8 cellular contexts compared by ENCODE assay signal in the genomic region with DNA sequence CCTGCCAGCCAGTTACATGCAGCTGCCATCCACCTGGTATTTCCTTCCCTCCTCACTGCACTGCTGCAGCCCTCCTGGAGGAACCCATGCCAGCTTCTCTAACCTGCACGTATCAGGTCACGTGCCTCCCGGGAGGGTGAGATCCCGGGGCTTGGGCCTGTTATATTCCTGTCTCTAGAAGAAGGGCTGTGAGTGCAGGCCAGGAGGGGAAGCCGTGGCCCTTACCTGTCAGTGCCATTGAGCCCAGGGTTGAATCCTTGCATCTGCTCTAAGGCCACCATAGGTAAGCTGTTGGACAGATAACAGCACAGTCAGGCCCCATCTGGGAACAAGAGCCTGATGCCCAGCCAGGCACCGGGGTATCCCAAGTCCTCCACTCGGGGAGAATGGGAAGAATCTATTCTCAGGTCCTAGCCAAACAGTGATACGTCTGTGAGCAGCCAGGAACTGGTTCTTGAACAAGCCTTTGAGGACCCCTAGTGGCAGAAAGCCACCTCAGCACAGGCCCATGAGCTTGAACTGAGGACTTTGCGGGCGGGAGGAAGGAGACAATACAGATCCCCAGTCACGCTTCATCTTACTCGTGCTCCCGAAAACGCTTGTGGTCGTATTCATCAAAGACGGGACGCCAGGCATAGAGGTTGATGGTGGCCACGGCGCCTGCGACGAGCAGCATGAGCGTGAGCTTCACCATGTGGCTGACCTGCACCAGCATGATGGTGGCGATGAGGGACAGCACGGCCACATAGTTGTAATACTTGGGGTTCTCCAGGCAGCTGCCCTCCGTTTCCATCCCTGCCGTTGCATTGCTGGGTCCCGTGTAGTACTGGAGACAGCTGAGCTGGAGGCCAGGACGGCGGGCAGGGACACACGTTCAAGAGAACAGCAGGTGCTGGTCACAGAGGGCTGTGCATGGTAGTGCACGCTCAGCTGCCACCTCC. TPM values are rescaled to one million over a fixed set of nuclear protein-coding genes. Genes with fewer than 3 reads are reported as not detected.
DNase-seq lines count a peak whose midpoint lies in the region; ATAC-seq and TF ChIP-seq lines count a peak whose summit lies in the region.

No MANE protein-coding gene starts in this region.

- peaks cover 0 to 22% (median 4%) of the 10 kb centered on the region in 3 donors for H3K4me1 Mint-ChIP-seq in T-cell

- no TSS peak for BruUV-seq in HCT116 (replicated peaks; lab: Mats Ljungman, UMichigan)

- no peak overlapping the region for H3K27ac Mint-ChIP-seq in T-cell

- peak; percentile 94 for TF ChIP-seq RAD21 in HCT116 (IDR thresholded peaks at IDR 0.05; ENCODE audit: low read depth)

- peak; percentile 77 to 92 (median 91) for TF ChIP-seq CTCF in HCT116 (IDR thresholded peaks at IDR 0.05 in 2 of 3, conservative IDR thresholded peaks at IDR 0.05 in 1 of 3; ENCODE audit: borderline replicate concordance in 1 of 3, insufficient read depth in 1 of 3, low read depth in 2 of 3, low read length in 2 of 3)
- peak; percentile 83 to 95 (median 92) for TF ChIP-seq CTCF in adrenal gland (IDR thresholded peaks at IDR 0.05)
- TF ChIP-seq CTCF in left ventricle myocardium inferior (IDR thresholded peaks at IDR 0.05; ENCODE audit: borderline replicate concordance) = peak; percentile 95

- H3K79me2 ChIP-seq in HCT116 (ENCODE audit: insufficient read depth, low read length) = no peaks in the 10 kb centered on the region

- no peak overlapping the region for H2AFZ ChIP-seq in HCT116 (ENCODE audit: low read depth, low read length, poor library complexity, severe bottlenecking)

- TF ChIP-seq POLR2A in HCT116 (IDR thresholded peaks at IDR 0.05; ENCODE audit: borderline replicate concordance, extremely low read depth, insufficient read depth, insufficient read length) = no peak
- TF ChIP-seq POLR2A in adrenal gland (IDR thresholded peaks at IDR 0.05) = no peak

- ATAC-seq in HCT116 = peak; percentile 87
- ATAC-seq in T-cell (replicated peaks in 1 of 4) = peak; percentile 85 to 94 (median 92)
- ATAC-seq in GM21423 (IDR thresholded peaks at IDR 0.05; ENCODE audit: unreplicated experiment) = no peak

- RAD21 ChIA-PET in HCT116 (lab: Charles Lee; ENCODE audit: low non-redundant PET in 1 of 2, low total read pairs in 2 of 2, uncharacterized antibody in 2 of 2, unreplicated experiment in 2 of 2) = interaction anchor here (0.6 to 1.6 kb wide), 5 partner anchors 34 to 420 kb away, joined by 3 to 6 read pairs (median 3); a partner anchor contains a TSS

- no peaks in the 10 kb centered on the region for H4K20me1 ChIP-seq in HCT116 (ENCODE audit: insufficient read depth)

- H3K27ac ChIP-seq in HCT116 (ENCODE audit: low read depth, low read length) (no peak overlapping the region), adrenal gland (no peak overlapping the region), left ventricle myocardium inferior (replicated peaks) (no peak overlapping the region)

- POLR2A ChIA-PET in HCT116 (lab: Charles Lee) (interaction anchor here (0.6 kb wide), 1 partner anchor 406 kb away, joined by 3 read pairs; no protein-coding TSS in a partner anchor), T-cell (lab: Charles Lee) (no interaction called here)

- intact Hi-C loops in HCT116 (cut with micrococcal nuclease) (loop anchor here (1.0 to 5.0 kb wide), 3 partner anchors 370 to 417 kb away; no protein-coding TSS in a partner anchor), adrenal gland (cut with DNase I) (loop anchor here (2.0 to 5.0 kb wide), 2 partner anchors 415 kb away; no protein-coding TSS in a partner anchor), left ventricle myocardium inferior (cut with micrococcal nuclease) (loop anchor here (5.0 kb wide), 1 partner anchor 420 kb away; no protein-coding TSS in a partner anchor)

- 25 to 34% (median 33%) methylated on average over 17 to 31 of the region's 31 CpGs for WGBS in adrenal gland, 4 donors

- no peak overlapping the region for H3K9ac ChIP-seq in HCT116 (ENCODE audit: low read length)

- no peak overlapping the region for H3K4me3 ChIP-seq in HCT116 (replicated peaks in 1 of 2; ENCODE audit: low read depth in 1 of 2, low read length in 2 of 2)
- H3K4me3 ChIP-seq in adrenal gland = no peak overlapping the region
- H3K4me3 ChIP-seq in left ventricle myocardium inferior = no peak overlapping the region

- no peaks in the 10 kb centered on the region for H3K27me3 Mint-ChIP-seq in T-cell

- no peak overlapping the region for H3K4me2 ChIP-seq in HCT116 (ENCODE audit: low read length)

- no peaks in the 10 kb centered on the region for H3K9me3 Mint-ChIP-seq in T-cell

- no peaks in the 10 kb centered on the region for H3K9me3 ChIP-seq in HCT116 (ENCODE audit: control insufficient read depth in 1 of 2, insufficient read depth in 1 of 2, low read depth in 1 of 2, low read length in 2 of 2)
- H3K9me3 ChIP-seq in adrenal gland (replicated peaks in 1 of 3) = no peaks in the 10 kb centered on the region
- H3K9me3 ChIP-seq in left ventricle myocardium inferior (replicated peaks) = no peaks in the 10 kb centered on the region

- H3K4me3 Mint-ChIP-seq in T-cell = no peak overlapping the region

- CTCF ChIA-PET in HCT116 (lab: Charles Lee) = interaction anchor here (0.6 to 3.9 kb wide), 14 partner anchors 9 to 1541 kb away, joined by 3 to 54 read pairs (median 4); a partner anchor contains a TSS
- CTCF ChIA-PET in T-cell (lab: Charles Lee) = interaction anchor here (0.6 to 3.6 kb wide), 16 partner anchors 9 to 469 kb away, joined by 3 to 44 read pairs (median 4); a partner anchor contains a TSS

- H3K36me3 Mint-ChIP-seq in T-cell = peaks cover 6% of the 10 kb centered on the region

- no peaks in the 10 kb centered on the region for H3K27me3 ChIP-seq in HCT116 (ENCODE audit: insufficient read depth, low read length)
- no peaks in the 10 kb centered on the region for H3K27me3 ChIP-seq in adrenal gland
- no peaks in the 10 kb centered on the region for H3K27me3 ChIP-seq in left ventricle myocardium inferior (ENCODE audit: low read depth)

- no peaks in the 10 kb centered on the region for H3K9me2 ChIP-seq in HCT116 (ENCODE audit: insufficient read depth)

- peak; percentile 87 for DNase-seq in ELR (ENCODE audit: low read depth)
- peak; percentile 61 for DNase-seq in HCT116 (ENCODE audit: low read depth, low spot score)
- peak; percentile 73 for DNase-seq in NCI-H128 (lab: John Stamatoyannopoulos, UW; ENCODE audit: unreplicated experiment)
- DNase-seq in T-cell = peak; percentile 38 to 76 (median 65)
- peak; percentile 84 to 95 (median 88) for DNase-seq in adrenal gland
- DNase-seq in left ventricle myocardium inferior = peak; percentile 71
- DNase-seq in renal cortical epithelial cell (ENCODE audit: low read depth) = peak; percentile 79

- H3K4me1 ChIP-seq in HCT116 (ENCODE audit: control insufficient read depth in 1 of 2, insufficient read depth in 2 of 2, low read length in 2 of 2) (no peaks in the 10 kb centered on the region), adrenal gland (replicated peaks in 1 of 2) (peaks cover 0 to 8% of the 10 kb centered on the region in 2 donors), left ventricle myocardium inferior (peaks cover 19% of the 10 kb centered on the region)

- peaks cover 0 to 13% of the 10 kb centered on the region in 2 experiments; a peak in 1 of 4 replicates for H3K36me3 ChIP-seq in HCT116 (ENCODE audit: control insufficient read depth in 1 of 2, insufficient read depth in 2 of 2, low read length in 2 of 2)
- H3K36me3 ChIP-seq in adrenal gland (replicated peaks in 1 of 2) = peaks cover 0 to 4% of the 10 kb centered on the region in 2 donors
- H3K36me3 ChIP-seq in left ventricle myocardium inferior = no peaks in the 10 kb centered on the region

TF ChIP-seq in HCT116, 20 proteins besides CTCF, POLR2A, EP300 and RAD21:
- TF ChIP-seq POLR2AphosphoS5 (IDR thresholded peaks at IDR 0.05; ENCODE audit: low read depth, low read length) (peak; percentile 5; the same call in 1 of the 2 replicates), EGR1 (IDR thresholded peaks at IDR 0.05; ENCODE audit: low read depth) (no peak)
TF ChIP-seq in HCT116: peak in this region for 1.

RNA-seq across cellular contexts. Expression of a gene that starts 34.4 kb away (rescaled TPM):
- total RNA-seq in HCT116 (2021; ENCODE audit: unreplicated experiment) (27.9 TPM), T-cell (1 to 10 TPM; 4.8 to 8.4 (median 6.4) TPM), adrenal gland (10 to 100 TPM in 4 of 8 donors, 1 to 10 TPM in 4; 6.6 to 12.7 (median 9.8) TPM), left ventricle myocardium inferior (2.2 TPM), renal cortical epithelial cell (7.8 and 11.2 TPM in 2 replicates)
- 15.0 and 28.3 TPM in 2 replicates for polyA plus RNA-seq in HCT116 (2012)
- polyA plus RNA-seq in adrenal gland = 1 to 10 TPM; 2.6 to 9.5 (median 3.1) TPM

RNA-seq across cellular contexts. Expression of a gene that starts 34.4 kb away (rescaled TPM):
- total RNA-seq in HCT116 (2021; ENCODE audit: unreplicated experiment) = 24.3 TPM
- 44.5 and 56.2 TPM in 2 replicates for polyA plus RNA-seq in HCT116 (2012)
- 10 to 100 TPM; 13.6 to 20.1 (median 14.9) TPM for total RNA-seq in T-cell
- 10 to 100 TPM; 36.9 to 71.6 (median 56.5) TPM for total RNA-seq in adrenal gland
- 10 to 100 TPM; 18.6 to 52.9 (median 33.4) TPM for polyA plus RNA-seq in adrenal gland
- total RNA-seq in left ventricle myocardium inferior = 24.3 TPM
- 17.6 and 34.6 TPM in 2 replicates for total RNA-seq in renal cortical epithelial cell
